20 cellular contexts compared by ENCODE assay signal in genomic region chr12:110657747-110658146, GRCh38. TPM values are rescaled to one million over a fixed set of nuclear protein-coding genes. Genes with fewer than 3 reads are reported as not detected.
DNase-seq lines count a peak whose midpoint lies in the region; ATAC-seq and TF ChIP-seq lines count a peak whose summit lies in the region.
"Had no signal": no experiment of that assay in that cellular context is flagged by ENCODE, and none has a peak within 500 bp of the region (broad histone marks: within the 10 kb centered on the region; RNA-seq: fewer than 3 reads in every experiment).

No MANE protein-coding gene starts in this region.

- peaks cover 0 to 15% (median 6%) of the 10 kb centered on the region in 3 donors for H3K36me3 Mint-ChIP-seq in CD8-positive, alpha-beta memory T cell
- peaks cover 86% of the 10 kb centered on the region for H3K36me3 Mint-ChIP-seq in activated B cell treated with CpG ODN at 0.5 μM for 24 hours (ENCODE audit: low read depth)
- peaks cover 3% of the 10 kb centered on the region for H3K36me3 Mint-ChIP-seq in activated CD4-positive, alpha-beta memory T cell treated with anti-CD3 and anti-CD28 coated beads for 36 hours

- no peak overlapping the region for H3K4me3 ChIP-seq in CD8-positive, alpha-beta memory T cell (ENCODE audit: low read length)
- H3K4me3 ChIP-seq: upper lobe of right lung had no signal

- H3K27me3 Mint-ChIP-seq in CD8-positive, alpha-beta memory T cell, result no peaks in the 10 kb centered on the region
- H3K27me3 Mint-ChIP-seq in activated B cell treated with CpG ODN at 0.5 μM for 24 hours, result no peaks in the 10 kb centered on the region
- no peaks in the 10 kb centered on the region for H3K27me3 Mint-ChIP-seq in activated CD4-positive, alpha-beta memory T cell treated with anti-CD3 and anti-CD28 coated beads for 36 hours
- H3K27me3 Mint-ChIP-seq: activated CD4-positive, alpha-beta T cell treated with anti-CD3 and anti-CD28 coated beads, Interleukin-2, amount 10 ng/mL, durations not matched to agents 24 days and 14 days had no signal

- TF ChIP-seq CTCF in activated B cell treated with CpG ODN at 0.5 μM for 24 hours (IDR thresholded peaks at IDR 0.05), result no peak

- no peak overlapping the region for H3K4me3 Mint-ChIP-seq in CD8-positive, alpha-beta memory T cell
- H3K4me3 Mint-ChIP-seq in activated B cell treated with CpG ODN at 0.5 μM for 24 hours, result no peak overlapping the region
- no peak overlapping the region for H3K4me3 Mint-ChIP-seq in activated CD4-positive, alpha-beta memory T cell treated with anti-CD3 and anti-CD28 coated beads for 36 hours
- H3K4me3 Mint-ChIP-seq: activated CD4-positive, alpha-beta T cell treated with anti-CD3 and anti-CD28 coated beads, Interleukin-2, amount 10 ng/mL, durations not matched to agents 24 days and 14 days; endodermal cell; mesothelial cell of epicardium had no signal

- no peaks in the 10 kb centered on the region for H3K27me3 ChIP-seq in CD8-positive, alpha-beta memory T cell (ENCODE audit: insufficient read depth, low read length, poor library complexity, severe bottlenecking)
- H3K27me3 ChIP-seq: BE2C, upper lobe of right lung had no signal

- H3K27ac ChIP-seq in CD8-positive, alpha-beta memory T cell (ENCODE audit: low read depth, low read length), result no peak overlapping the region
- H3K27ac ChIP-seq: KMS-11, upper lobe of right lung had no signal

- CTCF ChIA-PET in CD8-positive, alpha-beta memory T cell (lab: Charles Lee), result no interaction called here
- CTCF ChIA-PET in activated B cell treated with CpG ODN at 0.5 μM for 24 hours (lab: Charles Lee), result interaction anchor here (1.0 to 1.3 kb wide), 2 partner anchors 9 to 55 kb away, joined by 3 read pairs; no protein-coding TSS in a partner anchor
- CTCF ChIA-PET in activated CD4-positive, alpha-beta memory T cell treated with anti-CD3 and anti-CD28 coated beads for 36 hours (lab: Charles Lee), result no interaction called here

- H3K27ac Mint-ChIP-seq in CD8-positive, alpha-beta memory T cell, result peak overlapping the region in 6 of 8 donors; percentile 36 to 86 (median 66)
- peak overlapping the region; percentile 97 for H3K27ac Mint-ChIP-seq in activated B cell treated with CpG ODN at 0.5 μM for 24 hours
- no peak overlapping the region for H3K27ac Mint-ChIP-seq in activated CD4-positive, alpha-beta memory T cell treated with anti-CD3 and anti-CD28 coated beads for 36 hours
- H3K27ac Mint-ChIP-seq: activated CD4-positive, alpha-beta T cell treated with anti-CD3 and anti-CD28 coated beads, Interleukin-2, amount 10 ng/mL, durations not matched to agents 24 days and 14 days; endodermal cell; mesothelial cell of epicardium had no signal

- no peaks in the 10 kb centered on the region for H3K9me3 Mint-ChIP-seq in CD8-positive, alpha-beta memory T cell
- H3K9me3 Mint-ChIP-seq in activated B cell treated with CpG ODN at 0.5 μM for 24 hours, result no peaks in the 10 kb centered on the region
- H3K9me3 Mint-ChIP-seq in activated CD4-positive, alpha-beta memory T cell treated with anti-CD3 and anti-CD28 coated beads for 36 hours, result no peaks in the 10 kb centered on the region
- H3K9me3 Mint-ChIP-seq: activated CD4-positive, alpha-beta T cell treated with anti-CD3 and anti-CD28 coated beads, Interleukin-2, amount 10 ng/mL, durations not matched to agents 24 days and 14 days; endodermal cell; mesothelial cell of epicardium had no signal

- DNase-seq in CD8-positive, alpha-beta memory T cell, result no peak
- DNase-seq in activated B cell treated with CpG ODN at 0.5 μM for 24 hours (no peak), head of caudate nucleus (peak in 22 of 42 donors; percentile 21 to 74 (median 50)), pons (ENCODE audit: low spot score) (peak; percentile 41), mesenteric fat pad (ENCODE audit: low spot score) (no peak)
- DNase-seq in activated CD4-positive, alpha-beta memory T cell treated with anti-CD3 and anti-CD28 coated beads for 36 hours, result no peak
- DNase-seq: activated CD4-positive, alpha-beta T cell treated with anti-CD3 and anti-CD28 coated beads, Interleukin-2, amount 10 ng/mL, durations not matched to agents 24 days and 14 days; activated CD8-positive, alpha-beta memory T cell treated with anti-CD3 and anti-CD28 coated beads, Interleukin-2, amount 50 U/mL, for 48 hours; activated effector memory CD4-positive, alpha-beta T cell treated with Interleukin-2 at 50 U/mL for 16 hours; BE2C; cerebellar nuclear complex; endodermal cell; NCI-H1930; NCI-H446; stimulated activated naive CD8-positive, alpha-beta T cell treated with anti-CD3 and anti-CD28 coated beads, Interleukin-15, Interleukin-2, amounts not matched to agents 100 U/mL and 50 U/mL, for 24 hours; upper lobe of right lung had no signal

- intact Hi-C loops in activated B cell treated with CpG ODN at 0.5 μM for 24 hours (cut with micrococcal nuclease) (no loop called here), head of caudate nucleus (cut with DNase I) (no loop called here)
- intact Hi-C loops in activated CD4-positive, alpha-beta memory T cell treated with anti-CD3 and anti-CD28 coated beads for 36 hours (cut with micrococcal nuclease), result no loop called here

- H3K4me1 ChIP-seq in CD8-positive, alpha-beta memory T cell (ENCODE audit: insufficient read depth, low read length), result peaks cover 19% of the 10 kb centered on the region
- H3K4me1 ChIP-seq: BE2C, upper lobe of right lung had no signal

- POLR2A ChIA-PET in CD8-positive, alpha-beta memory T cell (lab: Charles Lee), result no interaction called here
- POLR2A ChIA-PET in activated B cell treated with CpG ODN at 0.5 μM for 24 hours (lab: Charles Lee), result interaction anchor here (0.5 to 2.3 kb wide), 4 partner anchors 9 to 51 kb away, joined by 3 to 14 read pairs (median 4); partner anchors contain the start of gene TCTN1
- POLR2A ChIA-PET in activated CD4-positive, alpha-beta memory T cell treated with anti-CD3 and anti-CD28 coated beads for 36 hours (lab: Charles Lee), result no interaction called here

- peaks cover 18 to 24% (median 18%) of the 10 kb centered on the region in 3 donors for H3K4me1 Mint-ChIP-seq in CD8-positive, alpha-beta memory T cell
- H3K4me1 Mint-ChIP-seq in activated B cell treated with CpG ODN at 0.5 μM for 24 hours, result peaks cover 92% of the 10 kb centered on the region
- peaks cover 16% of the 10 kb centered on the region for H3K4me1 Mint-ChIP-seq in activated CD4-positive, alpha-beta memory T cell treated with anti-CD3 and anti-CD28 coated beads for 36 hours (ENCODE audit: low read depth)
- H3K4me1 Mint-ChIP-seq: endodermal cell, mesothelial cell of epicardium had no signal

- ATAC-seq in activated B cell treated with CpG ODN at 0.5 μM for 24 hours (ENCODE audit: low read depth) (no peak), HG03354 (IDR thresholded peaks at IDR 0.05; ENCODE audit: poor library complexity, severe bottlenecking, unreplicated experiment) (no peak)
- ATAC-seq: SK-N-SH treated with all-trans-retinoic acid at 6 μM for 48 hours; stimulated activated naive CD8-positive, alpha-beta T cell treated with anti-CD3 and anti-CD28 coated beads, Interleukin-15, Interleukin-2, amounts not matched to agents 100 U/mL and 50 U/mL, for 24 hours; upper lobe of right lung had no signal

- no peaks in the 10 kb centered on the region for H3K36me3 ChIP-seq in CD8-positive, alpha-beta memory T cell (ENCODE audit: insufficient read depth, low read length)
- H3K36me3 ChIP-seq: BE2C had no signal

- H3K9me3 ChIP-seq in CD8-positive, alpha-beta memory T cell (ENCODE audit: low read length), result no peaks in the 10 kb centered on the region
- H3K9me3 ChIP-seq: BE2C, upper lobe of right lung had no signal

RNA-seq across cellular contexts. Expression of gene HVCN1, which starts 31.2 kb away (rescaled TPM):
- 10 to 100 TPM; 18.5 to 20.2 TPM for total RNA-seq in CD8-positive, alpha-beta memory T cell
- 17.6 TPM for polyA plus RNA-seq in CD8-positive, alpha-beta memory T cell
- total RNA-seq in activated B cell treated with CpG ODN at 0.5 μM for 24 hours, result 80.7 and 83.9 TPM in 2 replicates
- 4.2 TPM for total RNA-seq in mesenteric fat pad
- 1 to 10 TPM; 4.0 to 4.1 TPM for total RNA-seq in activated CD4-positive, alpha-beta memory T cell treated with anti-CD3 and anti-CD28 coated beads for 36 hours

RNA-seq across cellular contexts. Expression of gene TCTN1, which starts 43.8 kb away (rescaled TPM):
- total RNA-seq in CD8-positive, alpha-beta memory T cell, result 10 to 100 TPM in 1 of 2 experiments, 1 to 10 TPM in 1; 9.8 to 11.1 TPM
- 4.6 TPM for polyA plus RNA-seq in CD8-positive, alpha-beta memory T cell
- total RNA-seq in activated B cell treated with CpG ODN at 0.5 μM for 24 hours, result 22.4 and 29.5 TPM in 2 replicates
- total RNA-seq in mesenteric fat pad, result 22.7 TPM
- total RNA-seq in activated CD4-positive, alpha-beta memory T cell treated with anti-CD3 and anti-CD28 coated beads for 36 hours, result 1 to 10 TPM; 6.4 to 7.6 TPM

Comparison
In these comparisons a context has a peak if more than half of its experiments do, and no peak if none do; other contexts are left out.
1. DNase-seq: peak in head of caudate nucleus (22 of 42) and pons (single experiment); none in CD8-positive, alpha-beta memory T cell (0 of 5), activated B cell treated with CpG ODN at 0.5 μM for 24 hours (single experiment), mesenteric fat pad (single experiment) and activated CD4-positive, alpha-beta memory T cell treated with anti-CD3 and anti-CD28 coated beads for 36 hours (single experiment).